Comparison of ENCODE assay signal across 14 cellular contexts in the genomic region with DNA sequence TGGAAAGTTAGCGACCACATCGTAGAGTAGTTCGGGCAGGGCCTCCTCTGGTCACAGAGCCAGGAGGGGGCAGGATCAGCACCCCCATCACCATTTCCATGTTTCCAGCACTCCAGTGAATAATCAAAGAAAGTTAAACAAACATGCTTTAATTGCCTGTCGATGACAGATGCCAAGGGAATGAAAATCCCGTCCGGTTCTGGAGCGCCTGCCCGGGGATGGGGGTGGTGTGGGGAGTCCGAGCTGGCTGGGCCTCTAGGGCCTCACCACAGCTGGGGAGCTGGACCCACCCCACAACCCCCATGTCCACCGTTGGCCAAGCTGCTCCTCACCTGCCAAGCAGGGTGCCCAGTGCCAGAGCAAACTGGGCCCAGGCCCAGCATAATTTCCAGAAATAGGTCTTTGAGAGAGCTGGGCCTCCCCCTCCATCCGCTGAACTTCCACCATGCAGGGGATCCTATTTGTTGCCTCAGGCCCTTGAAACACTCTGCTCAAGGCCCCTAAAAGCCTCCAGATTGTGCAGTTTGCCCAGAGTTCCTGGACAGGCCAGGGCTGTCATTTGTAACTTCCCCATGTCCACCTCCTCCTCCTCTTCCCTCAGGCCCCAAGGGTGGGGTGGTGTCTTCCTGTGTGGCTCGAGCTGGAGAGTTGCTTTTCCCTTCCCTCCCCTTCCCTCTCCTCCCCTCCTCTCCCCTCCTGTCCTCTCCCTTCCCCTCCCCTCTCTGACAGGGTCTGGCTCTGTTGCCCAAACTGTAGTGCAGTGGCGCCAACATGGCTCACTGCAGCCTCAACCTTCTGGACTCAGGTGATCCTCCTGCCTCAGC.
DNase-seq lines count a peak whose midpoint lies in the region; ATAC-seq, FAIRE-seq and TF ChIP-seq lines count a peak whose summit lies in the region.
"Had no signal": no experiment of that assay in that cellular context is flagged by ENCODE, and none has a peak within 500 bp of the region (broad histone marks: within the 10 kb centered on the region; RNA-seq: fewer than 3 reads in every experiment).

No MANE protein-coding gene starts in this region.

- H3K9me3 ChIP-seq in pancreas: no peaks in the 10 kb centered on the region

- H3K36me3 ChIP-seq in pancreas: no peaks in the 10 kb centered on the region

- no peaks in the 10 kb centered on the region for H3K27me3 ChIP-seq in pancreas

- no peaks in the 10 kb centered on the region for H3K4me1 ChIP-seq in pancreas

- no peak for TF ChIP-seq POLR2A in GM18505 (IDR thresholded peaks at IDR 0.05; ENCODE audit: borderline replicate concordance, extremely low read depth, insufficient read depth, insufficient read length)

- H3K27ac ChIP-seq in pancreas: no peak overlapping the region

- intact Hi-C loops in pancreas (cut with DNase I): no loop called here

- WGBS in pancreas, 2 donors: 50 to 60% methylated on average over 13 of the region's 13 CpGs

- TF ChIP-seq CTCF in fibroblast of the aortic adventitia (IDR thresholded peaks at IDR 0.05; ENCODE audit: insufficient read depth, low read length): no peak
- no peak for TF ChIP-seq CTCF in pancreas (IDR thresholded peaks at IDR 0.05)

- FAIRE-seq in pancreas (lab: Jason Lieb, UNC): no peak

- ATAC-seq in pancreas (peak; percentile 54 to 79 (median 65)), HG03439 (IDR thresholded peaks at IDR 0.05; ENCODE audit: unreplicated experiment) (no peak), GM18505 (IDR thresholded peaks at IDR 0.05; ENCODE audit: unreplicated experiment) (no peak)

- H3K4me3 ChIP-seq in fibroblast of the aortic adventitia (ENCODE audit: low read depth, low read length): no peak overlapping the region
- no peak overlapping the region for H3K4me3 ChIP-seq in pancreas

- DNase-seq in Daoy (ENCODE audit: low read depth): peak; percentile 86
- peak; percentile 20 for DNase-seq in SKM-1 (lab: John Stamatoyannopoulos, UW; ENCODE audit: unreplicated experiment)
- peak; percentile 22 for DNase-seq in fibroblast of the aortic adventitia (ENCODE audit: low read depth)
- DNase-seq in pancreas: peak in 4 of 6 donors; percentile 33 to 76 (median 40)
- DNase-seq in NCI-H524 treated with DMSO at 0.1 percent for 48 hours (lab: John Stamatoyannopoulos, UW): no peak
- no peak for DNase-seq in NCI-H2029 treated with DMSO at 0.1 percent for 48 hours (lab: John Stamatoyannopoulos, UW)
- DNase-seq: COR-L47; erythroblast; immature natural killer cell; NCI-H1048; NK-92 treated with Interleukin-12 subunit alpha and Interleukin-12 subunit beta, amount 100 ng/mL, for 24 hours; T-helper 2 cell had no signal

Comparison
In these comparisons a context has a peak if more than half of its experiments do, and no peak if none do; other contexts are left out.
1. DNase-seq: peak in Daoy (single experiment), SKM-1 (single experiment), fibroblast of the aortic adventitia (single experiment) and pancreas (4 of 6); none in NCI-H524 treated with DMSO at 0.1 percent for 48 hours (single experiment) and NCI-H2029 treated with DMSO at 0.1 percent for 48 hours (single experiment).
2. ATAC-seq: peak in pancreas (4 of 4); none in HG03439 (single experiment) and GM18505 (single experiment).